ENCODE assay signal across 1 cellular context in the genomic region with DNA sequence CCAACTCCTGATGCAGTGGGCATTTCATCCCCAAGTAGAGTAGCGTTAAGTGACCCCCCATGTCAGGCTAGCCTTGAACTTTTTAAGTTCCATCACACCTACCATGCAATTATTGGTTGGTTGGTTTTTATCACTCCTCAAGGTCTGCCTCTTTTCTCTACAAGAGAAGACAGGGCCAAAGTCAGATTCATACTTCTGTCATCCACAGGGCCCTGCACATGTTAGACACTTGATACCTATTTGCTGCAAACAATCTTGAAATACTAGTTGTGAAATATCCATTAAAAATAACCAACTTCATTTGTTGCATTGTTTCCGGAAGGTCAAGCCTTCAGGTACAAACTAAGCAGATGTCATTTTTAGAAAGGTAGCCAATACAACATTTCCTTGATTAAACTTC.
TF ChIP-seq lines count a peak whose summit lies in the region.

No MANE protein-coding gene starts in this region.

TF ChIP-seq in WTC11, 78 proteins besides CTCF, POLR2A, EP300 and RAD21 (continued from another document):
- TF ChIP-seq STAT6 (CRISPR knock-in tag; conservative IDR thresholded peaks at IDR 0.05; ENCODE audit: low read depth) (no peak), RORB (CRISPR knock-in tag; IDR thresholded peaks at IDR 0.05) (no peak), GABPB1 (CRISPR knock-in tag; IDR thresholded peaks at IDR 0.05) (no peak), ZNF416 (CRISPR knock-in tag; IDR thresholded peaks at IDR 0.05) (no peak), ELF4 (CRISPR knock-in tag; IDR thresholded peaks at IDR 0.05; ENCODE audit: low read depth) (no peak), IRF2 (CRISPR knock-in tag; IDR thresholded peaks at IDR 0.05; ENCODE audit: borderline replicate concordance, low read depth) (no peak), NR1H2 (CRISPR knock-in tag; IDR thresholded peaks at IDR 0.05) (no peak)
- TF ChIP-seq, protein P1, sequence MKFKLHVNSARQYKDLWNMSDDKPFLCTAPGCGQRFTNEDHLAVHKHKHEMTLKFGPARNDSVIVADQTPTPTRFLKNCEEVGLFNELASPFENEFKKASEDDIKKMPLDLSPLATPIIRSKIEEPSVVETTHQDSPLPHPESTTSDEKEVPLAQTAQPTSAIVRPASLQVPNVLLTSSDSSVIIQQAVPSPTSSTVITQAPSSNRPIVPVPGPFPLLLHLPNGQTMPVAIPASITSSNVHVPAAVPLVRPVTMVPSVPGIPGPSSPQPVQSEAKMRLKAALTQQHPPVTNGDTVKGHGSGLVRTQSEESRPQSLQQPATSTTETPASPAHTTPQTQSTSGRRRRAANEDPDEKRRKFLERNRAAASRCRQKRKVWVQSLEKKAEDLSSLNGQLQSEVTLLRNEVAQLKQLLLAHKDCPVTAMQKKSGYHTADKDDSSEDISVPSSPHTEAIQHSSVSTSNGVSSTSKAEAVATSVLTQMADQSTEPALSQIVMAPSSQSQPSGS (CRISPR knock-in tag; IDR thresholded peaks at IDR 0.05; ENCODE audit: borderline replicate concordance, low read depth) = no peak
- TF ChIP-seq, protein P2, sequence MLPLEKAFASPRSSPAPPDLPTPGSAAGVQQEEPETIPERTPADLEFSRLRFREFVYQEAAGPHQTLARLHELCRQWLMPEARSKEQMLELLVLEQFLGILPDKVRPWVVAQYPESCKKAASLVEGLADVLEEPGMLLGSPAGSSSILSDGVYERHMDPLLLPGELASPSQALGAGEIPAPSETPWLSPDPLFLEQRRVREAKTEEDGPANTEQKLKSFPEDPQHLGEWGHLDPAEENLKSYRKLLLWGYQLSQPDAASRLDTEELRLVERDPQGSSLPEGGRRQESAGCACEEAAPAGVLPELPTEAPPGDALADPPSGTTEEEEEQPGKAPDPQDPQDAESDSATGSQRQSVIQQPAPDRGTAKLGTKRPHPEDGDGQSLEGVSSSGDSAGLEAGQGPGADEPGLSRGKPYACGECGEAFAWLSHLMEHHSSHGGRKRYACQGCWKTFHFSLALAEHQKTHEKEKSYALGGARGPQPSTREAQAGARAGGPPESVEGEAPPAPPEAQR (CRISPR knock-in tag; IDR thresholded peaks at IDR 0.05) = no peak
- TF ChIP-seq, protein P3, sequence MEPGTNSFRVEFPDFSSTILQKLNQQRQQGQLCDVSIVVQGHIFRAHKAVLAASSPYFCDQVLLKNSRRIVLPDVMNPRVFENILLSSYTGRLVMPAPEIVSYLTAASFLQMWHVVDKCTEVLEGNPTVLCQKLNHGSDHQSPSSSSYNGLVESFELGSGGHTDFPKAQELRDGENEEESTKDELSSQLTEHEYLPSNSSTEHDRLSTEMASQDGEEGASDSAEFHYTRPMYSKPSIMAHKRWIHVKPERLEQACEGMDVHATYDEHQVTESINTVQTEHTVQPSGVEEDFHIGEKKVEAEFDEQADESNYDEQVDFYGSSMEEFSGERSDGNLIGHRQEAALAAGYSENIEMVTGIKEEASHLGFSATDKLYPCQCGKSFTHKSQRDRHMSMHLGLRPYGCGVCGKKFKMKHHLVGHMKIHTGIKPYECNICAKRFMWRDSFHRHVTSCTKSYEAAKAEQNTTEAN (CRISPR knock-in tag; IDR thresholded peaks at IDR 0.05) = no peak
